9 cellular contexts compared by ENCODE assay signal in genomic region chr20:59010995-59011873, GRCh38. TPM values are rescaled to one million over a fixed set of nuclear protein-coding genes. Genes with fewer than 3 reads are reported as not detected.
DNase-seq lines count a peak whose midpoint lies in the region; ATAC-seq and TF ChIP-seq lines count a peak whose summit lies in the region.
"Had no signal": no experiment of that assay in that cellular context is flagged by ENCODE, and none has a peak within 500 bp of the region (broad histone marks: within the 10 kb centered on the region; RNA-seq: fewer than 3 reads in every experiment).

No MANE protein-coding gene starts in this region.

- peak overlapping the region in 1 of 4 donors; percentile 11 for H3K4me3 ChIP-seq in esophagus muscularis mucosa

- peak; percentile 90 for DNase-seq in ELR (ENCODE audit: low read depth)
- peak; percentile 78 for DNase-seq in SK-MEL-5 (ENCODE audit: low read depth, low spot score)
- DNase-seq in esophagus muscularis mucosa (ENCODE audit: extremely low spot score), result no peak
- peak; percentile 80 for DNase-seq in posterior vena cava (ENCODE audit: low spot score)
- DNase-seq in NCI-H1417 (lab: John Stamatoyannopoulos, UW), result no peak
- no peak for DNase-seq in GM19240 (ENCODE audit: insufficient read length, low spot score)
- DNase-seq: retina had no signal

- H3K36me3 ChIP-seq in esophagus muscularis mucosa, result peaks cover 0 to 3% (median 0%) of the 10 kb centered on the region in 4 donors

- intact Hi-C loops in esophagus muscularis mucosa (cut with DNase I) (no loop called here), posterior vena cava (cut with DNase I) (no loop called here)

- 75% methylated on average over 17 of the region's 17 CpGs for WGBS in esophagus muscularis mucosa

- no peak for ATAC-seq in GM18498 (IDR thresholded peaks at IDR 0.05; ENCODE audit: unreplicated experiment)
- ATAC-seq in GM18867 (IDR thresholded peaks at IDR 0.05; ENCODE audit: unreplicated experiment), result no peak

- no peak for TF ChIP-seq CTCF in esophagus muscularis mucosa (IDR thresholded peaks at IDR 0.05)

- in situ Hi-C loops in SK-MEL-5 (cut with HindIII; ENCODE audit: low pct_unique_long_range_greater_than_20kb, low sequenced_read_pairs), result no loop called here

- no peaks in the 10 kb centered on the region for H3K9me3 ChIP-seq in esophagus muscularis mucosa

- H3K27ac ChIP-seq in esophagus muscularis mucosa (replicated peaks in 1 of 4), result peak overlapping the region in 3 of 4 donors; percentile 32 to 47 (median 42)

- no peak for TF ChIP-seq POLR2A in esophagus muscularis mucosa (IDR thresholded peaks at IDR 0.05; ENCODE audit: low read depth)

- H3K27me3 ChIP-seq in esophagus muscularis mucosa, result no peaks in the 10 kb centered on the region

- no peak for TF ChIP-seq EP300 in esophagus muscularis mucosa (IDR thresholded peaks at IDR 0.05)

- peaks cover 22 to 35% (median 26%) of the 10 kb centered on the region in 4 donors for H3K4me1 ChIP-seq in esophagus muscularis mucosa

RNA-seq across cellular contexts. Expression of gene CTSZ, which starts 4.2 kb away (rescaled TPM):
- 187 and 200 TPM in 2 replicates for total RNA-seq in SK-MEL-5 (2014; rRNA removed; shearing (Covaris generic))
- polyA plus RNA-seq in SK-MEL-5 (2015; cell fraction: cytosol; rRNA removed), result 575 and 577 TPM in 2 replicates
- 51.5 and 55.3 TPM in 2 replicates for polyA plus RNA-seq in SK-MEL-5 (2015; cell fraction: nucleus; rRNA removed)
- total RNA-seq in esophagus muscularis mucosa (100 to 1,000 TPM; 136 to 267 (median 190) TPM), posterior vena cava (100 to 1,000 TPM; 107 to 164 TPM)

RNA-seq across cellular contexts. Expression of gene TUBB1, which starts 8.0 kb away (rescaled TPM):
- not detected in 2 replicates for total RNA-seq in SK-MEL-5 (2014; rRNA removed; shearing (Covaris generic))
- polyA plus RNA-seq in SK-MEL-5 (2015; cell fraction: cytosol; rRNA removed), result not detected in 2 replicates
- polyA plus RNA-seq in SK-MEL-5 (2015; cell fraction: nucleus; rRNA removed), result not detected in 2 replicates
- total RNA-seq in esophagus muscularis mucosa, result under 1 TPM in 2 of 4 donors, not detected in 2; under 0.01 to 0.83 TPM
- under 1 TPM; 0.43 to 0.74 TPM for total RNA-seq in posterior vena cava

RNA-seq across cellular contexts. Expression of gene ATP5F1E, which starts 20.9 kb away (rescaled TPM):
- 96.6 and 107 TPM in 2 replicates for total RNA-seq in SK-MEL-5 (2014; rRNA removed; shearing (Covaris generic))
- 40.4 and 52.9 TPM in 2 replicates for polyA plus RNA-seq in SK-MEL-5 (2015; cell fraction: cytosol; rRNA removed)
- polyA plus RNA-seq in SK-MEL-5 (2015; cell fraction: nucleus; rRNA removed), result 41.8 and 51.7 TPM in 2 replicates
- total RNA-seq in esophagus muscularis mucosa, result 10 to 100 TPM; 30.8 to 44.0 (median 37.2) TPM
- 10 to 100 TPM; 58.3 to 74.7 TPM for total RNA-seq in posterior vena cava

RNA-seq across cellular contexts. Expression of gene NELFCD, which starts 30.2 kb away (rescaled TPM):
- 76.2 and 86.5 TPM in 2 replicates for total RNA-seq in SK-MEL-5 (2014; rRNA removed; shearing (Covaris generic))
- polyA plus RNA-seq in SK-MEL-5 (2015; cell fraction: cytosol; rRNA removed), result 130 and 155 TPM in 2 replicates
- 177 and 220 TPM in 2 replicates for polyA plus RNA-seq in SK-MEL-5 (2015; cell fraction: nucleus; rRNA removed)
- total RNA-seq in esophagus muscularis mucosa (10 to 100 TPM; 30.5 to 41.5 (median 34.9) TPM), posterior vena cava (10 to 100 TPM; 25.9 to 28.2 TPM)

RNA-seq across cellular contexts. Expression of gene PRELID3B, which starts 31.4 kb away (rescaled TPM):
- 105 and 108 TPM in 2 replicates for total RNA-seq in SK-MEL-5 (2014; rRNA removed; shearing (Covaris generic))
- polyA plus RNA-seq in SK-MEL-5 (2015; cell fraction: cytosol; rRNA removed), result 50.4 and 59.2 TPM in 2 replicates
- 38.9 and 41.1 TPM in 2 replicates for polyA plus RNA-seq in SK-MEL-5 (2015; cell fraction: nucleus; rRNA removed)
- total RNA-seq in esophagus muscularis mucosa (10 to 100 TPM; 32.0 to 48.4 (median 36.6) TPM), posterior vena cava (10 to 100 TPM; 24.1 to 34.1 TPM)

Comparison
In these comparisons a context has a peak if more than half of its experiments do, and no peak if none do; other contexts are left out.
1. DNase-seq: peak in ELR (single experiment), SK-MEL-5 (single experiment) and posterior vena cava (single experiment); none in esophagus muscularis mucosa (single experiment), NCI-H1417 (0 of 3) and GM19240 (single experiment).